In the genomic region with DNA sequence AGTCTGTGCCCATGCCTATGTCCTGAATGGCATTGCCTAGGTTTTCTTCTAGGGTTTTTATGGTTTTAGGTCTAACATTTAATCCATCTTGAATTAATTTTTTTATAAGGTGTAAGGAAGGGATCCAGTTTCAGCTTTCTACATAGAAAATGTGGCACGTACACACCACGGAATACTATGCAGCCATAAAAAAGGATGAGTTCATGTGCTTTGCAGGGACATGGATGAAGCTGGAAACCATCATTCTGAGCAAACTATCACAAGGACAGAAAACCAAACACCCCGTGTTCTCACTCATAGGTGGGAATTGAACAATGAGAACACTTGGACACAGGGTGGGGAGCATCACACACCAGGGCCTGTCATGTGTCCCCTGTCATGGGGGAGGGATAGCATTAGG, we compare ENCODE assay signal across 4 cellular contexts. TPM values are rescaled to one million over a fixed set of nuclear protein-coding genes. Genes with fewer than 3 reads are reported as not detected.
"Had no signal": no experiment of that assay in that cellular context is flagged by ENCODE, and none has a peak within 500 bp of the region (broad histone marks: within the 10 kb centered on the region; RNA-seq: fewer than 3 reads in every experiment).

No MANE protein-coding gene starts in this region.

RNA-seq across cellular contexts. Expression of a gene that starts 26.8 kb away (rescaled TPM):
- total RNA-seq: naive thymus-derived CD4-positive, alpha-beta T cell had no signal
- polyA plus RNA-seq: immature natural killer cell; keratinocyte; mammary epithelial cell; naive thymus-derived CD4-positive, alpha-beta T cell had no signal
